In genomic region chr9:88421348-88421747, GRCh38 we compare ENCODE assay signal across 28 cellular contexts. TPM values are rescaled to one million over a fixed set of nuclear protein-coding genes. Genes with fewer than 3 reads are reported as not detected.
DNase-seq lines count a peak whose midpoint lies in the region; ATAC-seq and TF ChIP-seq lines count a peak whose summit lies in the region.
"Had no signal": no experiment of that assay in that cellular context is flagged by ENCODE, and none has a peak within 500 bp of the region (broad histone marks: within the 10 kb centered on the region; RNA-seq: fewer than 3 reads in every experiment).

No MANE protein-coding gene starts in this region.

- no peak overlapping the region for H2AFZ ChIP-seq in H9 (ENCODE audit: low read length)
- H2AFZ ChIP-seq in neural progenitor cell (replicated peaks) = no peak overlapping the region

- H3K27me3 Mint-ChIP-seq in H9 (ENCODE audit: low read depth) (no peaks in the 10 kb centered on the region), chondrocyte (ENCODE audit: low read depth) (no peaks in the 10 kb centered on the region), neural progenitor cell (ENCODE audit: insufficient read depth, low read depth) (no peaks in the 10 kb centered on the region)
- H3K27me3 Mint-ChIP-seq: IgD-negative memory B cell had no signal

- peak overlapping the region; percentile 48 for H2BK12ac ChIP-seq in H9 (ENCODE audit: insufficient read length, low read depth, low read length)

- H3K14ac ChIP-seq in H9 (ENCODE audit: insufficient read depth, low read length) = no peak overlapping the region

- H3K27me3 ChIP-seq in H9 (ENCODE audit: insufficient read depth, low read length) = no peaks in the 10 kb centered on the region
- H3K27me3 ChIP-seq in neural progenitor cell = no peaks in the 10 kb centered on the region

- WGBS in H9 (ENCODE audit: extremely low coverage, insufficient read length, low lambda C conversion rate) = no CpG with 5 or more reads among the region's 5 CpGs

- no peak overlapping the region for H2BK120ac ChIP-seq in H9 (ENCODE audit: low read depth, low read length, poor library complexity, severe bottlenecking)

- no peaks in the 10 kb centered on the region for H4K20me1 ChIP-seq in H9 (ENCODE audit: control insufficient read depth, insufficient read depth, insufficient read length)
- H4K20me1 ChIP-seq in neural progenitor cell (ENCODE audit: low read depth) = peaks cover 100% of the 10 kb centered on the region

- peaks cover 3% of the 10 kb centered on the region; the same call in 1 of the 2 replicates for H3K4me1 ChIP-seq in H9 (ENCODE audit: insufficient read depth, low read length)
- H3K4me1 ChIP-seq in neural progenitor cell = peaks cover 17% of the 10 kb centered on the region
- H3K4me1 ChIP-seq: Caco-2 had no signal

- no peak overlapping the region for H4K91ac ChIP-seq in H9 (ENCODE audit: insufficient read length, low read depth, low read length)

- H3K9ac ChIP-seq in H9 (ENCODE audit: extremely low read depth, insufficient read length, low read length) = no peak overlapping the region
- H3K9ac ChIP-seq in neural progenitor cell = no peak overlapping the region
- H3K9ac ChIP-seq: KMS-11 had no signal

- no peak overlapping the region for H4K8ac ChIP-seq in H9 (replicated peaks; ENCODE audit: insufficient read length, low read depth, low read length)

- no peak overlapping the region for H2BK20ac ChIP-seq in H9 (ENCODE audit: low read depth, low read length, poor library complexity, severe bottlenecking)

- H3K18ac ChIP-seq in H9 (ENCODE audit: insufficient read length, low read depth, low read length) = no peak overlapping the region

- ATAC-seq in GM18909 (IDR thresholded peaks at IDR 0.05; ENCODE audit: poor library complexity, unreplicated experiment) (no peak), GM19324 (IDR thresholded peaks at IDR 0.05; ENCODE audit: low FRiP score, unreplicated experiment) (no peak)
- ATAC-seq: CD8-positive, alpha-beta T cell; Panc1 had no signal

- H3K23me2 ChIP-seq in H9 (ENCODE audit: insufficient read length, low read depth, low read length, poor library complexity, severe bottlenecking) = no peaks in the 10 kb centered on the region

- H3K79me1 ChIP-seq in H9 (ENCODE audit: insufficient read depth, low read depth, low read length, poor library complexity, severe bottlenecking) = peaks cover 10% of the 10 kb centered on the region

- no peaks in the 10 kb centered on the region for H3K36me3 ChIP-seq in neural progenitor cell

- H3K4me3 ChIP-seq in neural progenitor cell (no peak overlapping the region), foreskin fibroblast (ENCODE audit: low read depth in 1 of 2, low read length in 2 of 2) (no peak overlapping the region)

- H2BK15ac ChIP-seq in H9 (ENCODE audit: low read depth, low read length) = no peak overlapping the region

- H3F3A ChIP-seq in neural progenitor cell (ENCODE audit: low read depth) = peaks cover 14% of the 10 kb centered on the region

- DNase-seq in H9 (no peak), NCI-H82 (lab: John Stamatoyannopoulos, UW) (peak; percentile 73), chondrocyte (ENCODE audit: low spot score) (no peak), neural progenitor cell (ENCODE audit: low spot score) (peak; percentile 63), foreskin fibroblast (no peak), DMS 273 (lab: John Stamatoyannopoulos, UW; ENCODE audit: unreplicated experiment) (no peak)
- DNase-seq: C1 segment of cervical spinal cord; Caco-2; CD8-positive, alpha-beta T cell; DMS 273 treated with DMSO at 0.1 percent for 48 hours; DMS79 treated with DMSO at 0.1 percent for 48 hours; GF-D8; H7; MM.1S; NCI-H1048; NCI-H1417; NCI-H1694; NCI-H2081; NCI-H446; NCI-H524 treated with DMSO at 0.1 percent for 48 hours; SHP77; T-helper 1 cell had no signal

- no peak overlapping the region for H2BK5ac ChIP-seq in H9 (ENCODE audit: insufficient read length, low read length)

- H3K9me3 ChIP-seq in H9 (ENCODE audit: control insufficient read depth, low read depth, low read length) (peaks cover 15% of the 10 kb centered on the region), neural progenitor cell (ENCODE audit: low read depth) (no peaks in the 10 kb centered on the region)
- H3K9me3 ChIP-seq: Caco-2 had no signal

- H3K4ac ChIP-seq in H9 (ENCODE audit: low read depth, low read length) = no peak overlapping the region

- TF ChIP-seq CTCF in H9 (conservative IDR thresholded peaks at IDR 0.05) (no peak), chondrocyte (IDR thresholded peaks at IDR 0.05) (no peak), neural progenitor cell (IDR thresholded peaks at IDR 0.05) (no peak), foreskin fibroblast (IDR thresholded peaks at IDR 0.05; ENCODE audit: low read depth, low read length) (no peak)

- H3K4me1 Mint-ChIP-seq in H9 (peaks cover 34 to 44% of the 10 kb centered on the region in 2 experiments), chondrocyte (ENCODE audit: low read depth) (peaks cover 31% of the 10 kb centered on the region), neural progenitor cell (peaks cover 8% of the 10 kb centered on the region)

- no peak overlapping the region for H3K4me3 Mint-ChIP-seq in H9
- H3K4me3 Mint-ChIP-seq in chondrocyte (ENCODE audit: unreplicated experiment) = no peak overlapping the region
- H3K4me3 Mint-ChIP-seq in neural progenitor cell = no peak overlapping the region
- H3K4me3 Mint-ChIP-seq: CD8-positive, alpha-beta T cell; IgD-negative memory B cell had no signal

- H3K79me2 ChIP-seq in H9 (ENCODE audit: insufficient read depth, low read length) = peaks cover 45% of the 10 kb centered on the region; the same call in 1 of the 2 replicates
- H3K79me2 ChIP-seq in neural progenitor cell (ENCODE audit: low read depth) = peaks cover 100% of the 10 kb centered on the region

- H3K27ac Mint-ChIP-seq in H9 (peak overlapping the region in 1 of 3 experiments; percentile 39; a peak in 1 of 7 replicates), chondrocyte (ENCODE audit: unreplicated experiment) (peak overlapping the region; percentile 66), neural progenitor cell (no peak overlapping the region)
- H3K27ac Mint-ChIP-seq: CD8-positive, alpha-beta T cell; IgD-negative memory B cell had no signal

- no peak overlapping the region for H3K27ac ChIP-seq in H9 (ENCODE audit: insufficient read length, low read depth, low read length)
- H3K27ac ChIP-seq in neural progenitor cell = no peak overlapping the region
- H3K27ac ChIP-seq: KMS-11, RWPE1 had no signal

- no peak overlapping the region for H3T11ph ChIP-seq in H9 (ENCODE audit: low read length)

- H3K4me2 ChIP-seq in H9 (ENCODE audit: insufficient read depth, insufficient read length, low read length) = no peak overlapping the region
- peak overlapping the region; percentile 4 for H3K4me2 ChIP-seq in neural progenitor cell
- H3K4me2 ChIP-seq: KMS-11 had no signal

- no peak overlapping the region for H4K5ac ChIP-seq in H9 (ENCODE audit: insufficient read length, low read depth, low read length)

- peaks cover 26 to 36% of the 10 kb centered on the region in 2 experiments for H3K9me3 Mint-ChIP-seq in H9
- H3K9me3 Mint-ChIP-seq in chondrocyte (ENCODE audit: low read depth) = peaks cover 7% of the 10 kb centered on the region
- H3K9me3 Mint-ChIP-seq in neural progenitor cell = peaks cover 57% of the 10 kb centered on the region

- H3K23ac ChIP-seq in H9 (ENCODE audit: insufficient read length, low read depth, low read length) = no peak overlapping the region

- H2AK5ac ChIP-seq in H9 (ENCODE audit: insufficient read length, low read length) = no peak overlapping the region

- H3K36me3 Mint-ChIP-seq in H9 (ENCODE audit: insufficient read depth in 1 of 3, low read depth in 3 of 3) (peaks cover 55 to 63% (median 59%) of the 10 kb centered on the region in 3 experiments), chondrocyte (ENCODE audit: low read depth) (peaks cover 14% of the 10 kb centered on the region), neural progenitor cell (peaks cover 62% of the 10 kb centered on the region)

- H3K56ac ChIP-seq in H9 (ENCODE audit: insufficient read length, low read depth, low read length) = no peak overlapping the region

RNA-seq across cellular contexts. Expression of gene SPIN1, which starts 33.1 kb away (rescaled TPM):
- total RNA-seq in H9 (2021) (136 and 139 TPM in 2 replicates), chondrocyte (94.9 to 110 TPM (median 103 TPM) in 3 replicates), neural progenitor cell (ENCODE audit: low replicate concordance) (82.5 and 101 TPM in 2 replicates)

Comparison
In these comparisons a context has a peak if more than half of its experiments do, and no peak if none do; other contexts are left out.
1. DNase-seq: peak in NCI-H82 (single experiment) and neural progenitor cell (single experiment); none in H9 (single experiment), chondrocyte (single experiment), foreskin fibroblast (0 of 2) and DMS 273 (single experiment).